In the genomic region with DNA sequence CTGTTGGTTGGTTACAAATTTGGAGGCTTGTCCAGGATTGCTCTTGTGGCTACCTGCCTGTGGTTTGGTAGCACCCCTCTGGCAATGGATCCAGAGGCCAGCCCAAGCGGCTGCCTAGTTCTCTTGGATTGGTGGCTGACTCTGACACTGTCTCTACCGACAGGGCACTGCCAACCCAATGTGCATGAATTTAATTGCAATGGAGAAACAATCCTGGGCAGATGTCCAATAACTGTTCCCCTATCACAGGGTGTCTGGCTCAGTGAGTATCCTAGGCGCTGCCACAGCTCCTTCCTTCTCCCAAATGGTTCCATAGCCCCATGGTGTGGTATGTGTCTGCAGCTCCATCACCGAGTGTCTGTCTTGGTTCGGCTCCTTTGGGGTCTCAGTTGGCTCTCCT, we compare ENCODE assay signal across 19 cellular contexts.
"Had no signal": no experiment of that assay in that cellular context is flagged by ENCODE, and none has a peak within 500 bp of the region (broad histone marks: within the 10 kb centered on the region; RNA-seq: fewer than 3 reads in every experiment).

No MANE protein-coding gene starts in this region.

- H3K27me3 ChIP-seq: body of pancreas had no signal

- H3K4me1 ChIP-seq: parathyroid adenoma had no signal

- H3K27me3 Mint-ChIP-seq: activated CD4-positive, alpha-beta T cell treated with anti-CD3 and anti-CD28 coated beads for 36 hours; naive B cell; type B pancreatic cell had no signal

- DNase-seq: activated CD4-positive, alpha-beta T cell treated with anti-CD3 and anti-CD28 coated beads for 36 hours; activated CD8-positive, alpha-beta memory T cell treated with anti-CD3 and anti-CD28 coated beads, Interleukin-2, amount 50 U/mL, for 48 hours; activated CD8-positive, alpha-beta T cell treated with anti-CD3 and anti-CD28 coated beads, Interleukin-2, amount 10 ng/mL, durations not matched to agents 7 days and 5 days; activated naive CD4-positive, alpha-beta T cell treated with anti-CD3 and anti-CD28 coated beads for 36 hours; amygdala; body of pancreas; central memory CD4-positive, alpha-beta T cell; cortex of kidney; effector CD4-positive, alpha-beta T cell; foreskin melanocyte; left colon; mammary epithelial cell; naive B cell; retina; stimulated activated CD4-positive, alpha-beta T cell treated with anti-CD3 and anti-CD28 coated beads, Interleukin-2, amount 100 ng/mL, for 48 hours; stimulated activated naive CD4-positive, alpha-beta T cell had no signal

- H3K27ac ChIP-seq: body of pancreas, parathyroid adenoma had no signal

- H3K4me3 ChIP-seq: body of pancreas had no signal

- ATAC-seq: activated CD4-positive, alpha-beta T cell treated with anti-CD3 and anti-CD28 coated beads for 36 hours; activated CD8-positive, alpha-beta T cell treated with anti-CD3 and anti-CD28 coated beads, Interleukin-2, amount 10 ng/mL, durations not matched to agents 7 days and 5 days; body of pancreas; left colon had no signal

- H3K27ac Mint-ChIP-seq: activated CD4-positive, alpha-beta T cell treated with anti-CD3 and anti-CD28 coated beads for 36 hours; activated CD8-positive, alpha-beta T cell treated with anti-CD3 and anti-CD28 coated beads, Interleukin-2, amount 10 ng/mL, durations not matched to agents 7 days and 5 days; activated naive CD4-positive, alpha-beta T cell treated with anti-CD3 and anti-CD28 coated beads for 36 hours; T-helper 1 cell treated with Interleukin-12 subunit alpha and Interleukin-12 subunit beta and Interleukin-4 antibody, amounts not matched to agents 30 μg/mL and 1 μg/mL, for 36 hours; type B pancreatic cell had no signal

- H3K4me3 Mint-ChIP-seq: activated CD4-positive, alpha-beta T cell treated with anti-CD3 and anti-CD28 coated beads for 36 hours; activated CD8-positive, alpha-beta T cell treated with anti-CD3 and anti-CD28 coated beads, Interleukin-2, amount 10 ng/mL, durations not matched to agents 7 days and 5 days; activated naive CD4-positive, alpha-beta T cell treated with anti-CD3 and anti-CD28 coated beads for 36 hours; T-helper 1 cell treated with Interleukin-12 subunit alpha and Interleukin-12 subunit beta and Interleukin-4 antibody, amounts not matched to agents 30 μg/mL and 1 μg/mL, for 36 hours; type B pancreatic cell had no signal
